Comparison of ENCODE assay signal across 9 cellular contexts in the genomic region with DNA sequence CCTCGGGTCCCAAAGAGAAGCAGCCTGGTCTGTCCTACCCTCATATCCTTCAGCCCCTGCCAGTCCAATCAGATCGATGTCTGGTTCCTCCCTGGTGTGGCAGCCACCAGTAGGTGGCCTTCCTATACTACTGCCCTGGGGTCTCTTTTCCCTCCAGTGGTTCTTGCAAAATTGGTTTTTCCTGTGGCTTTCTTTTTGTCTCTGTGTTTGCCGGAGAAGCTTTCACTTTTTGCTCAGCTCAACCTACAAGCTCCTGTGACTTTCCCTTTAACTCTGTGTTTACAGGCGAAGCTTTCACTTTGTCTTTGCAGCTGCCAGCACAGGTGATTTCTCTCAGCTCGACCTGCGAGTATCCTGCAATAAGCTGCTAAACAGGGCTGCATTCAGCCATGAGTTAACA. TPM values are rescaled to one million over a fixed set of nuclear protein-coding genes. Genes with fewer than 3 reads are reported as not detected.
DNase-seq lines count a peak whose midpoint lies in the region; ATAC-seq and TF ChIP-seq lines count a peak whose summit lies in the region.
"Had no signal": no experiment of that assay in that cellular context is flagged by ENCODE, and none has a peak within 500 bp of the region (broad histone marks: within the 10 kb centered on the region; RNA-seq: fewer than 3 reads in every experiment).

No MANE protein-coding gene starts in this region.

- CTCF ChIA-PET in PC-9 (lab: Charles Lee) = no interaction called here
- CTCF ChIA-PET in activated CD8-positive, alpha-beta memory T cell treated with anti-CD3 and anti-CD28 coated beads, Interleukin-2, amount 10 ng/mL, durations not matched to agents 7 days and 5 days (lab: Charles Lee) = no interaction called here

- H3K36me3 ChIP-seq in PC-9 (ENCODE audit: low read depth) = no peaks in the 10 kb centered on the region

- TF ChIP-seq CTCF in PC-9 (conservative IDR thresholded peaks at IDR 0.05) = no peak
- TF ChIP-seq CTCF in foreskin fibroblast (IDR thresholded peaks at IDR 0.05; ENCODE audit: low read depth, low read length) = no peak

- intact Hi-C loops in PC-9 (cut with micrococcal nuclease; ENCODE audit: unreplicated experiment) = no loop called here
- intact Hi-C loops in left colon (cut with DNase I, micrococcal nuclease) = no loop called here

- no peak overlapping the region for H2AFZ ChIP-seq in PC-9

- no peaks in the 10 kb centered on the region for H4K20me1 ChIP-seq in PC-9 (ENCODE audit: insufficient read depth)

- no peaks in the 10 kb centered on the region for H3K9me3 ChIP-seq in PC-9 (ENCODE audit: insufficient read depth, low read depth)

- no peaks in the 10 kb centered on the region for H3K79me2 ChIP-seq in PC-9 (ENCODE audit: low read depth)

- H3K4me3 ChIP-seq in PC-9 (no peak overlapping the region), foreskin fibroblast (ENCODE audit: low read depth in 1 of 2, low read length in 2 of 2) (no peak overlapping the region)

- no peaks in the 10 kb centered on the region for H3K27me3 Mint-ChIP-seq in activated CD8-positive, alpha-beta memory T cell treated with anti-CD3 and anti-CD28 coated beads, Interleukin-2, amount 10 ng/mL, durations not matched to agents 7 days and 5 days

- H3K27ac Mint-ChIP-seq in activated CD8-positive, alpha-beta memory T cell treated with anti-CD3 and anti-CD28 coated beads, Interleukin-2, amount 10 ng/mL, durations not matched to agents 7 days and 5 days = no peak overlapping the region

- H3K4me2 ChIP-seq in PC-9 = peak overlapping the region; percentile 16; the same call in 1 of the 2 replicates

- BruUV-seq in PC-9 (replicated peaks; lab: Mats Ljungman, UMichigan) = no TSS peak

- no peaks in the 10 kb centered on the region for H3K4me1 Mint-ChIP-seq in activated CD8-positive, alpha-beta memory T cell treated with anti-CD3 and anti-CD28 coated beads, Interleukin-2, amount 10 ng/mL, durations not matched to agents 7 days and 5 days

- peak; percentile 33 for DNase-seq in DMS53 treated with DMSO at 0.1 percent for 48 hours (lab: John Stamatoyannopoulos, UW; ENCODE audit: unreplicated experiment)
- DNase-seq in PC-9 = no peak
- DNase-seq in left colon = peak; percentile 29 to 39
- DNase-seq in activated CD8-positive, alpha-beta memory T cell treated with anti-CD3 and anti-CD28 coated beads, Interleukin-2, amount 10 ng/mL, durations not matched to agents 7 days and 5 days = no peak
- no peak for DNase-seq in foreskin fibroblast
- no peak for DNase-seq in GOT3 (lab: John Stamatoyannopoulos, UW)
- no peak for DNase-seq in AML-193 (lab: John Stamatoyannopoulos, UW)

- H3K36me3 Mint-ChIP-seq in activated CD8-positive, alpha-beta memory T cell treated with anti-CD3 and anti-CD28 coated beads, Interleukin-2, amount 10 ng/mL, durations not matched to agents 7 days and 5 days = no peaks in the 10 kb centered on the region

- peaks cover 9% of the 10 kb centered on the region; the same call in 1 of the 2 replicates for H3K4me1 ChIP-seq in PC-9 (replicated peaks; ENCODE audit: insufficient read depth)

- H3K27ac ChIP-seq in PC-9 = no peak overlapping the region

- H3K9me3 Mint-ChIP-seq in activated CD8-positive, alpha-beta memory T cell treated with anti-CD3 and anti-CD28 coated beads, Interleukin-2, amount 10 ng/mL, durations not matched to agents 7 days and 5 days (ENCODE audit: low read depth) = no peaks in the 10 kb centered on the region

- no peaks in the 10 kb centered on the region for H3K9me2 ChIP-seq in PC-9 (ENCODE audit: insufficient read depth)

- POLR2A ChIA-PET in PC-9 (lab: Charles Lee; ENCODE audit: unreplicated experiment) = no interaction called here

- ATAC-seq in HG02588 (IDR thresholded peaks at IDR 0.05; ENCODE audit: unreplicated experiment) (peak; percentile 80), left colon (peak; percentile 83)
- no peak for ATAC-seq in activated CD8-positive, alpha-beta memory T cell treated with anti-CD3 and anti-CD28 coated beads, Interleukin-2, amount 10 ng/mL, durations not matched to agents 7 days and 5 days

- no peaks in the 10 kb centered on the region for H3K27me3 ChIP-seq in PC-9 (ENCODE audit: insufficient read depth, low read depth)

- no peak overlapping the region for H3K4me3 Mint-ChIP-seq in activated CD8-positive, alpha-beta memory T cell treated with anti-CD3 and anti-CD28 coated beads, Interleukin-2, amount 10 ng/mL, durations not matched to agents 7 days and 5 days

- no peaks in the 10 kb centered on the region for H3F3A ChIP-seq in PC-9 (ENCODE audit: insufficient read depth, low read depth)

RNA-seq across cellular contexts. Expression of a gene that starts 46.8 kb away (rescaled TPM):
- total RNA-seq in PC-9 (2021) (not detected in 2 replicates), left colon (100 to 1,000 TPM; 119 to 134 TPM)
- not detected for total RNA-seq in activated CD8-positive, alpha-beta memory T cell treated with anti-CD3 and anti-CD28 coated beads, Interleukin-2, amount 10 ng/mL, durations not matched to agents 7 days and 5 days
- total RNA-seq: NCI-H460 had no signal

Comparison
In these comparisons a context has a peak if more than half of its experiments do, and no peak if none do; other contexts are left out.
1. DNase-seq: peak in DMS53 treated with DMSO at 0.1 percent for 48 hours (single experiment) and left colon (2 of 2); none in PC-9 (0 of 2), activated CD8-positive, alpha-beta memory T cell treated with anti-CD3 and anti-CD28 coated beads, Interleukin-2, amount 10 ng/mL, durations not matched to agents 7 days and 5 days (single experiment), foreskin fibroblast (0 of 2), GOT3 (single experiment) and AML-193 (0 of 2).
2. RNA of a gene that starts 46.8 kb away (total RNA-seq): 119 to 134 TPM in left colon; not detected in PC-9 and not detected in activated CD8-positive, alpha-beta memory T cell treated with anti-CD3 and anti-CD28 coated beads, Interleukin-2, amount 10 ng/mL, durations not matched to agents 7 days and 5 days; every median in the first group is over 100 times any median in the second.